ENCODE assay signal across 16 cellular contexts in genomic region chr4:143281507-143282169, GRCh38. TPM values are rescaled to one million over a fixed set of nuclear protein-coding genes. Genes with fewer than 3 reads are reported as not detected.
DNase-seq lines count a peak whose midpoint lies in the region; ATAC-seq, FAIRE-seq and TF ChIP-seq lines count a peak whose summit lies in the region.
"Had no signal": no experiment of that assay in that cellular context is flagged by ENCODE, and none has a peak within 500 bp of the region (broad histone marks: within the 10 kb centered on the region; RNA-seq: fewer than 3 reads in every experiment).

No MANE protein-coding gene starts in this region.

- H3K36me3 ChIP-seq in GM12878 (ENCODE audit: control insufficient read depth in 2 of 2, insufficient read depth in 2 of 2, low read length in 1 of 2) (no peaks in the 10 kb centered on the region), neural progenitor cell (no peaks in the 10 kb centered on the region)
- H3K36me3 ChIP-seq: upper lobe of left lung had no signal

- POLR2A ChIA-PET in GM12878 (lab: Charles Lee) = no interaction called here

- H3K9me3 Mint-ChIP-seq in chondrocyte (ENCODE audit: low read depth) = no peaks in the 10 kb centered on the region
- H3K9me3 Mint-ChIP-seq in neural progenitor cell = no peaks in the 10 kb centered on the region
- H3K9me3 Mint-ChIP-seq: activated T-cell treated with anti-CD3 and anti-CD28 coated beads, Interleukin-2, amount 50 U/mL, for 24 hours; HFFc6 had no signal

- BruUV-seq in GM12878 (replicated peaks; lab: Mats Ljungman, UMichigan) = no TSS peak

- H3K4me1 ChIP-seq in GM12878 (ENCODE audit: control insufficient read depth, insufficient read depth, low read length) = no peaks in the 10 kb centered on the region
- H3K4me1 ChIP-seq in neural progenitor cell = peaks cover 8% of the 10 kb centered on the region
- H3K4me1 ChIP-seq in foreskin keratinocyte = peaks cover 3% of the 10 kb centered on the region
- H3K4me1 ChIP-seq: upper lobe of left lung had no signal

- H4K20me1 ChIP-seq in GM12878 (ENCODE audit: control insufficient read depth, insufficient read depth) (no peaks in the 10 kb centered on the region), neural progenitor cell (ENCODE audit: low read depth) (no peaks in the 10 kb centered on the region)

- H3K27me3 Mint-ChIP-seq in chondrocyte (ENCODE audit: low read depth) (no peaks in the 10 kb centered on the region), neural progenitor cell (ENCODE audit: insufficient read depth, low read depth) (no peaks in the 10 kb centered on the region)

- no peak overlapping the region for H3K4me2 ChIP-seq in GM12878 (ENCODE audit: control insufficient read depth, insufficient read depth)
- no peak overlapping the region for H3K4me2 ChIP-seq in neural progenitor cell

- no peak overlapping the region for H3K9ac ChIP-seq in GM12878 (ENCODE audit: control insufficient read depth, insufficient read depth, low read length)
- no peak overlapping the region for H3K9ac ChIP-seq in neural progenitor cell

- DNase-seq in GM13977 (ENCODE audit: low spot score) = peak; percentile 15
- DNase-seq in GM12878 (ENCODE audit: low read depth, low spot score) = no peak
- DNase-seq in chondrocyte (ENCODE audit: low spot score) = no peak
- DNase-seq in neural progenitor cell (ENCODE audit: low spot score) = no peak
- DNase-seq in foreskin keratinocyte = no peak
- no peak for DNase-seq in DMS53 treated with DMSO at 0.1 percent for 48 hours (lab: John Stamatoyannopoulos, UW; ENCODE audit: unreplicated experiment)
- DNase-seq: activated T-cell treated with anti-CD3 and anti-CD28 coated beads, Interleukin-2, amount 50 U/mL, for 24 hours; amniotic stem cell; cortex of kidney; HFFc6; PC-3; stimulated activated CD8-positive, alpha-beta memory T cell treated with anti-CD3 and anti-CD28 coated beads, Interleukin-4, amount 100 ng/mL, for 48 hours; upper lobe of left lung had no signal

- RAD21 ChIA-PET in GM12878 (lab: Charles Lee; ENCODE audit: unreplicated experiment) = no interaction called here

- no peaks in the 10 kb centered on the region for H3K36me3 Mint-ChIP-seq in chondrocyte (ENCODE audit: low read depth)
- H3K36me3 Mint-ChIP-seq in neural progenitor cell = no peaks in the 10 kb centered on the region

- H3K9me3 ChIP-seq in GM12878 (replicated peaks; ENCODE audit: control insufficient read depth, insufficient read depth, low read length) = no peaks in the 10 kb centered on the region
- H3K9me3 ChIP-seq in neural progenitor cell (ENCODE audit: low read depth) = no peaks in the 10 kb centered on the region
- H3K9me3 ChIP-seq: upper lobe of left lung had no signal

- H2AFZ ChIP-seq in GM12878 (ENCODE audit: control insufficient read depth, low read depth, low read length) (no peak overlapping the region), neural progenitor cell (replicated peaks) (no peak overlapping the region)

- H3K27ac Mint-ChIP-seq in chondrocyte (ENCODE audit: unreplicated experiment) (no peak overlapping the region), neural progenitor cell (no peak overlapping the region)
- H3K27ac Mint-ChIP-seq: activated T-cell treated with anti-CD3 and anti-CD28 coated beads, Interleukin-2, amount 50 U/mL, for 24 hours; HFFc6 had no signal

- TF ChIP-seq RAD21 in GM12878 (IDR thresholded peaks at IDR 0.05; ENCODE audit: insufficient read depth, low read depth, low read length) = no peak

- no peaks in the 10 kb centered on the region for H3F3A ChIP-seq in neural progenitor cell (ENCODE audit: low read depth)

- H3K27me3 ChIP-seq in GM12878 (replicated peaks in 1 of 2; ENCODE audit: control insufficient read depth in 2 of 2, insufficient read depth in 2 of 2, low read length in 1 of 2) (no peaks in the 10 kb centered on the region), neural progenitor cell (no peaks in the 10 kb centered on the region), foreskin keratinocyte (no peaks in the 10 kb centered on the region)
- H3K27me3 ChIP-seq: upper lobe of left lung had no signal

- intact Hi-C loops in GM12878 (cut with micrococcal nuclease; ENCODE audit: unreplicated experiment) = no loop called here

- H3K4me1 Mint-ChIP-seq in chondrocyte (ENCODE audit: low read depth) = peaks cover 22% of the 10 kb centered on the region
- peaks cover 6% of the 10 kb centered on the region for H3K4me1 Mint-ChIP-seq in neural progenitor cell

- in situ Hi-C loops in GM13977 (cut with MboI; ENCODE audit: low pct_unique_long_range_greater_than_20kb, low sequenced_read_pairs, unreplicated experiment) (no loop called here), GM12878 (cut with MboI) (no loop called here)

- H3K4me3 Mint-ChIP-seq in chondrocyte (ENCODE audit: unreplicated experiment) = no peak overlapping the region
- H3K4me3 Mint-ChIP-seq in neural progenitor cell = no peak overlapping the region
- H3K4me3 Mint-ChIP-seq: activated T-cell treated with anti-CD3 and anti-CD28 coated beads, Interleukin-2, amount 50 U/mL, for 24 hours; HFFc6 had no signal

- SMC1A ChIA-PET in GM12878 (lab: Charles Lee; ENCODE audit: uncharacterized antibody, unreplicated experiment) = interaction anchor here (1.4 kb wide), 1 partner anchor 13 kb away, joined by 3 read pairs; no protein-coding TSS in a partner anchor

- H3K79me2 ChIP-seq in GM12878 (ENCODE audit: control insufficient read depth, insufficient read depth, low read length) (no peaks in the 10 kb centered on the region), neural progenitor cell (ENCODE audit: low read depth) (no peaks in the 10 kb centered on the region)

- ATAC-seq in GM19467 (IDR thresholded peaks at IDR 0.05; ENCODE audit: unreplicated experiment) (peak; percentile 70), HG03108 (IDR thresholded peaks at IDR 0.05; ENCODE audit: unreplicated experiment) (peak; percentile 80), GM12878 (peak; percentile 49; the same call in 2 of the 3 replicates), foreskin keratinocyte (no peak)
- ATAC-seq: PC-3 had no signal

- CTCF ChIA-PET in GM12878 (lab: Yijun Ruan, JAX) = no interaction called here

- 68% methylated on average over 4 of the region's 4 CpGs for WGBS in GM12878 (ENCODE audit: insufficient coverage, insufficient replicate concordance, low lambda C conversion rate, missing lambda C conversion rate)

- TF ChIP-seq EP300 in GM12878 (IDR thresholded peaks at IDR 0.05; ENCODE audit: borderline replicate concordance in 1 of 2, control insufficient read depth in 1 of 2, low read depth in 2 of 2, low read length in 2 of 2) = no peak

- H3K4me3 ChIP-seq in GM12878 (no peak overlapping the region), neural progenitor cell (no peak overlapping the region)
- H3K4me3 ChIP-seq: upper lobe of left lung had no signal

- TF ChIP-seq CTCF in GM13977 (IDR thresholded peaks at IDR 0.05; ENCODE audit: extremely low read depth, insufficient read depth, missing control alignments) (no peak), GM12878 (IDR thresholded peaks at IDR 0.05 in 2 of 3, conservative IDR thresholded peaks at IDR 0.05 in 1 of 3; ENCODE audit: control insufficient read depth in 2 of 3, extremely low read depth in 1 of 3, insufficient read depth in 1 of 3, low read depth in 3 of 3, low read length in 3 of 3) (no peak), chondrocyte (IDR thresholded peaks at IDR 0.05) (no peak), neural progenitor cell (IDR thresholded peaks at IDR 0.05) (no peak), foreskin keratinocyte (conservative IDR thresholded peaks at IDR 0.05) (no peak)

- H3K27ac ChIP-seq in GM12878 (ENCODE audit: control insufficient read depth, insufficient read depth) (no peak overlapping the region), neural progenitor cell (no peak overlapping the region), foreskin keratinocyte (no peak overlapping the region)

- TF ChIP-seq POLR2A in GM12878 (IDR thresholded peaks at IDR 0.05; ENCODE audit: low read depth, low read length) = no peak

- FAIRE-seq in GM12878 (lab: Jason Lieb, UNC) = no peak
- FAIRE-seq: HTR-8/SVneo had no signal

TF ChIP-seq in GM12878, 131 proteins besides CTCF, POLR2A, EP300 and RAD21 (continues in another document):
- TF ChIP-seq TAF1 (IDR thresholded peaks at IDR 0.05; ENCODE audit: borderline replicate concordance, low read depth, low read length) = no peak

RNA-seq across cellular contexts. Expression of gene GAB1, which starts 55.0 kb away (rescaled TPM):
- total RNA-seq in GM12878 (2013; cell fraction: nucleolus; rRNA removed) = 7.7 and 9.2 TPM in 2 replicates
- total RNA-seq in GM12878 (2014; rRNA removed) (2.2 and 3.0 TPM in 2 replicates), GM12878 (2014; rRNA removed; fragmentation: Illumina TruSeq; extraction: Trizol) (4.2 and 4.6 TPM in 2 replicates), GM12878 (2021) (3.4 and 5.3 TPM in 2 replicates), chondrocyte (30.1 to 52.2 TPM (median 33.2 TPM) in 3 replicates), neural progenitor cell (ENCODE audit: low replicate concordance) (22.6 and 31.3 TPM in 2 replicates), foreskin keratinocyte (10.4 and 12.8 TPM in 2 replicates)
- 2.2 TPM for polyA plus RNA-seq in GM12878 (2011; ENCODE audit: low read depth)
- polyA plus RNA-seq in GM12878 (2011; rRNA removed) (5.3 and 6.0 TPM in 2 replicates), GM12878 (2014; fragmentation: Illumina TruSeq; extraction: Trizol) (3.7 and 4.4 TPM in 2 replicates), GM12878 (2014; fragmentation: Nextera tagmentation; extraction: Ambion mirVana) (under 1 TPM; 0.37 to 0.60 TPM), GM12878 (2014; rRNA removed) (1.7 and 2.1 TPM in 2 replicates), GM12878 (2016; fragmentation: Nextera tagmentation; extraction: Ambion mirVana) (1 to 10 TPM; 3.1 to 3.3 TPM), foreskin keratinocyte (1.3 and 1.8 TPM in 2 replicates)
- polyA plus RNA-seq in GM12878 (2011; cell fraction: cytosol; rRNA removed) = 2.2 and 2.9 TPM in 2 replicates
- 8.0 and 14.1 TPM in 2 replicates for polyA plus RNA-seq in GM12878 (2011; cell fraction: nucleus; rRNA removed)
- polyA plus RNA-seq in GM12878 (2012) = 3.1 and 3.9 TPM in 2 replicates
- 7.6 and 15.0 TPM in 2 replicates for polyA minus RNA-seq in GM12878 (2011; rRNA and poly(A)+ RNA removed)
- 2.1 and 3.7 TPM in 2 replicates for polyA minus RNA-seq in GM12878 (2011; cell fraction: cytosol; rRNA and poly(A)+ RNA removed)
- 19.2 and 29.5 TPM in 2 replicates for polyA minus RNA-seq in GM12878 (2011; cell fraction: nucleus; rRNA and poly(A)+ RNA removed)
